27 cellular contexts compared by ENCODE assay signal in the genomic region with DNA sequence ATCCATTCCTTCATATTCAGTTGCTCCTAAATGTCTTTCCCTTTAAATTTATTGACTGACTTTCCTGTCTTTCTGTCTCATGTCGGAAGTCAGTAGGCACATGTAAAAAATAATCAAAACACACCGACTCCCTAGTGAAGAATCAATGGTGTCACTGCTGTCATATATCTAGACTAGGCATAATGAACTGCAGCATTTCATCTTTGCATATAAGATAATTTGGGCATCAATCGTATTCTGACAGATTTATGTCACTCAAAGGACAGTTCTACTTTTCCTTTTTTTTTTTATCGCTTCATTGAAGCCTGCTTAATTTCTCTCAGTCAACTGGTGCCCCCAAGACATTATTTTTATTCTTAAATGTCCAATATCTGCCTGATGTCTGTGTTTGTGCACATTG.
"Had no signal": no experiment of that assay in that cellular context is flagged by ENCODE, and none has a peak within 500 bp of the region (broad histone marks: within the 10 kb centered on the region; RNA-seq: fewer than 3 reads in every experiment).

No MANE protein-coding gene starts in this region.

- H3K4me3 Mint-ChIP-seq: naive B cell; natural killer cell treated with Interleukin-12 subunit alpha and Interleukin-12 subunit beta and Interleukin-15 and Interleukin-18, amount 100 ng/mL, for 72 hours; stimulated activated memory B cell treated with anti-CD40 and anti-IgM and Interleukin-4, amounts not matched to agents 10 μg/mL and 1 μg/mL and 100 μg/mL, for 72 hours had no signal

- H3K27ac Mint-ChIP-seq: naive B cell; natural killer cell treated with Interleukin-12 subunit alpha and Interleukin-12 subunit beta and Interleukin-15 and Interleukin-18, amount 100 ng/mL, for 72 hours; stimulated activated memory B cell treated with anti-CD40 and anti-IgM and Interleukin-4, amounts not matched to agents 10 μg/mL and 1 μg/mL and 100 μg/mL, for 72 hours had no signal

- H3K36me3 ChIP-seq: ovary, uterus had no signal

- H3K36me3 Mint-ChIP-seq: naive B cell; natural killer cell treated with Interleukin-12 subunit alpha and Interleukin-12 subunit beta and Interleukin-15 and Interleukin-18, amount 100 ng/mL, for 72 hours; stimulated activated memory B cell treated with anti-CD40 and anti-IgM and Interleukin-4, amounts not matched to agents 10 μg/mL and 1 μg/mL and 100 μg/mL, for 72 hours had no signal

- H3K4me3 ChIP-seq: coronary artery, esophagus squamous epithelium, heart right ventricle, lower lobe of right lung, ovary, psoas muscle, sigmoid colon, spleen, testis, tibial artery, upper lobe of left lung, uterus had no signal

- H3K27ac ChIP-seq: coronary artery, esophagus squamous epithelium, heart right ventricle, lower lobe of right lung, ovary, psoas muscle, spleen, testis, tibial artery, upper lobe of left lung, uterus had no signal

- H3K9me3 Mint-ChIP-seq: stimulated activated memory B cell treated with anti-CD40 and anti-IgM and Interleukin-4, amounts not matched to agents 10 μg/mL and 1 μg/mL and 100 μg/mL, for 72 hours had no signal

- H3K27me3 ChIP-seq: esophagus squamous epithelium, ovary, sigmoid colon, testis, tibial artery, uterus had no signal

- H3K4me1 Mint-ChIP-seq: naive B cell; stimulated activated memory B cell treated with anti-CD40 and anti-IgM and Interleukin-4, amounts not matched to agents 10 μg/mL and 1 μg/mL and 100 μg/mL, for 72 hours had no signal

- H3K9me3 ChIP-seq: esophagus squamous epithelium, heart right ventricle, lower lobe of right lung, ovary, psoas muscle, sigmoid colon, spleen, testis, tibial artery, upper lobe of left lung, uterus had no signal

- ATAC-seq: heart right ventricle; left ventricle myocardium superior; lower lobe of right lung; natural killer cell treated with Interleukin-12 subunit alpha and Interleukin-12 subunit beta and Interleukin-15 and Interleukin-18, amount 100 ng/mL, for 72 hours; psoas muscle; right cardiac atrium; stimulated activated memory B cell treated with anti-CD40 and anti-IgM and Interleukin-4, amounts not matched to agents 10 μg/mL and 1 μg/mL and 100 μg/mL, for 72 hours; stimulated activated naive CD8-positive, alpha-beta T cell treated with anti-CD3 and anti-CD28 coated beads, Interleukin-15, Interleukin-2, amounts not matched to agents 100 U/mL and 50 U/mL, for 24 hours had no signal

- DNase-seq: dermis blood vessel endothelial cell; effector memory CD4-positive, alpha-beta T cell; esophagus squamous epithelium; foreskin melanocyte; glutamatergic neuron; heart right ventricle; hippocampal formation; left ventricle myocardium superior; lower lobe of right lung; naive B cell; occipital lobe; ovary; posterior cingulate gyrus; psoas muscle; right cardiac atrium; sigmoid colon; spleen; stimulated activated CD4-positive, alpha-beta T cell treated with anti-CD3 and anti-CD28 coated beads, Interleukin-4, amount 100 ng/mL, for 4 hours; stimulated activated naive CD8-positive, alpha-beta T cell treated with anti-CD3 and anti-CD28 coated beads, Interleukin-15, Interleukin-2, amounts not matched to agents 100 U/mL and 50 U/mL, for 24 hours; substantia nigra; testis; tibial artery; upper lobe of left lung; uterus had no signal
